Comparison of ENCODE assay signal across 12 cellular contexts in the genomic region with DNA sequence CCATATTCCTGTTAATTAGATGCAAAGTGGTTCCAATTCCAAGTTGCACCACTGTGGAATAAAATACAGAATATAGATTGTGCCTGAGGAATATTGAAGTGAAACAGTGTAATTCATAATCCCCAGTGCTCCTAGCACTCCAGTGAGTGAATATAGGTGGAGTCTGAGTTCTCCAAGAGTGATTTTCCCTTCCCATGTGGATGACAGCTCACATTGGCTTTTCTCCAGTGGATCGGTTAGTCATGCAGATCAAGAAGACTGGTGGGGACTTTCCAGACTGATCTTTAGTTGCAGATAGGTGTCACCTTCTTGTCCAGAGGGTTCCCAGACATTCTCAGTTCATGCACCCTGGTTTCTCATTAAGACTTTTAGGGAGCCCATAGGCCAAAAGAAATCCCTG. TPM values are rescaled to one million over a fixed set of nuclear protein-coding genes. Genes with fewer than 3 reads are reported as not detected.
DNase-seq lines count a peak whose midpoint lies in the region; ATAC-seq and TF ChIP-seq lines count a peak whose summit lies in the region.
"Had no signal": no experiment of that assay in that cellular context is flagged by ENCODE, and none has a peak within 500 bp of the region (broad histone marks: within the 10 kb centered on the region; RNA-seq: fewer than 3 reads in every experiment).

No MANE protein-coding gene starts in this region.

- no peaks in the 10 kb centered on the region for H3K36me3 ChIP-seq in HCT116 (ENCODE audit: control insufficient read depth in 1 of 2, insufficient read depth in 2 of 2, low read length in 2 of 2)
- no peaks in the 10 kb centered on the region for H3K36me3 ChIP-seq in RWPE2 (ENCODE audit: low read depth)
- H3K36me3 ChIP-seq in CD4-positive, alpha-beta memory T cell (ENCODE audit: insufficient read depth, low read length): no peaks in the 10 kb centered on the region
- H3K36me3 ChIP-seq: tibial nerve had no signal

- H3K4me1 ChIP-seq in HCT116 (ENCODE audit: control insufficient read depth in 1 of 2, insufficient read depth in 2 of 2, low read length in 2 of 2) (peaks cover 9 to 17% of the 10 kb centered on the region in 2 experiments), RWPE2 (ENCODE audit: insufficient read depth, poor library complexity, severe bottlenecking) (no peaks in the 10 kb centered on the region)
- peaks cover 7% of the 10 kb centered on the region for H3K4me1 ChIP-seq in CD4-positive, alpha-beta memory T cell (ENCODE audit: insufficient read depth, low read length)

- no peak overlapping the region for H3K27ac Mint-ChIP-seq in CD4-positive, alpha-beta memory T cell

- intact Hi-C loops in HCT116 (cut with micrococcal nuclease): no loop called here
- intact Hi-C loops in CD4-positive, alpha-beta memory T cell (cut with micrococcal nuclease): no loop called here

- no peak for TF ChIP-seq CTCF in HCT116 (IDR thresholded peaks at IDR 0.05 in 2 of 3, conservative IDR thresholded peaks at IDR 0.05 in 1 of 3; ENCODE audit: borderline replicate concordance in 1 of 3, insufficient read depth in 1 of 3, low read depth in 2 of 3, low read length in 2 of 3)
- no peak for TF ChIP-seq CTCF in RWPE2 (IDR thresholded peaks at IDR 0.05; ENCODE audit: poor library complexity, severe bottlenecking)
- TF ChIP-seq CTCF in fibroblast of pulmonary artery (IDR thresholded peaks at IDR 0.05; ENCODE audit: low read length, missing control alignments): no peak

- RAD21 ChIA-PET in HCT116 (lab: Charles Lee; ENCODE audit: low non-redundant PET in 1 of 2, low total read pairs in 2 of 2, uncharacterized antibody in 2 of 2, unreplicated experiment in 2 of 2): no interaction called here

- H3K4me1 Mint-ChIP-seq in CD4-positive, alpha-beta memory T cell: peaks cover 6 to 12% (median 10%) of the 10 kb centered on the region in 4 donors

- peak; percentile 28 for DNase-seq in HCT116 (ENCODE audit: low read depth, low spot score)
- DNase-seq in RWPE2 (ENCODE audit: low spot score): no peak
- peak; percentile 88 for DNase-seq in fibroblast of pulmonary artery (ENCODE audit: low read depth)
- peak; percentile 71 for DNase-seq in putamen (ENCODE audit: low spot score)
- no peak for DNase-seq in CD4-positive, alpha-beta memory T cell
- no peak for DNase-seq in stimulated activated naive CD8-positive, alpha-beta T cell treated with anti-CD3 and anti-CD28 coated beads, Interleukin-15, Interleukin-2, amounts not matched to agents 100 U/mL and 50 U/mL, for 24 hours
- DNase-seq: effector memory CD4-positive, alpha-beta T cell; midbrain; stimulated activated CD4-positive, alpha-beta T cell treated with anti-CD3 and anti-CD28 coated beads, Interleukin-2, amount 100 ng/mL, for 24 hours had no signal

- no peaks in the 10 kb centered on the region for H3K36me3 Mint-ChIP-seq in CD4-positive, alpha-beta memory T cell

- peaks cover 2 to 3% of the 10 kb centered on the region in 2 donors for H3K27me3 Mint-ChIP-seq in CD4-positive, alpha-beta memory T cell

- no peaks in the 10 kb centered on the region for H4K20me1 ChIP-seq in HCT116 (ENCODE audit: insufficient read depth)

- CTCF ChIA-PET in HCT116 (lab: Charles Lee): no interaction called here
- CTCF ChIA-PET in CD4-positive, alpha-beta memory T cell (lab: Charles Lee; ENCODE audit: partially characterized antibody): no interaction called here

- H3K9me3 Mint-ChIP-seq in CD4-positive, alpha-beta memory T cell: peaks cover 0 to 2% (median 0%) of the 10 kb centered on the region in 8 donors

- peak overlapping the region; percentile 47 for H3K4me2 ChIP-seq in HCT116 (ENCODE audit: low read length)

- H3K9ac ChIP-seq in HCT116 (ENCODE audit: low read length): no peak overlapping the region

- no peak overlapping the region for H3K27ac ChIP-seq in HCT116 (ENCODE audit: low read depth, low read length)
- no peak overlapping the region for H3K27ac ChIP-seq in RWPE2 (ENCODE audit: poor library complexity, severe bottlenecking)
- H3K27ac ChIP-seq in CD4-positive, alpha-beta memory T cell (ENCODE audit: low read depth, low read length): no peak overlapping the region
- H3K27ac ChIP-seq: tibial nerve had no signal

- no peak for TF ChIP-seq RAD21 in HCT116 (IDR thresholded peaks at IDR 0.05; ENCODE audit: low read depth)

- H3K4me3 Mint-ChIP-seq in CD4-positive, alpha-beta memory T cell: no peak overlapping the region

- H3K27me3 ChIP-seq in HCT116 (ENCODE audit: insufficient read depth, low read length): no peaks in the 10 kb centered on the region
- H3K27me3 ChIP-seq in RWPE2 (ENCODE audit: insufficient read depth, poor library complexity, severe bottlenecking): no peaks in the 10 kb centered on the region
- no peaks in the 10 kb centered on the region for H3K27me3 ChIP-seq in CD4-positive, alpha-beta memory T cell (ENCODE audit: insufficient read depth, low read length)
- H3K27me3 ChIP-seq: tibial nerve had no signal

- H3K9me3 ChIP-seq in HCT116 (ENCODE audit: control insufficient read depth in 1 of 2, insufficient read depth in 1 of 2, low read depth in 1 of 2, low read length in 2 of 2): no peaks in the 10 kb centered on the region
- H3K9me3 ChIP-seq in RWPE2 (ENCODE audit: severe bottlenecking): no peaks in the 10 kb centered on the region
- no peaks in the 10 kb centered on the region for H3K9me3 ChIP-seq in CD4-positive, alpha-beta memory T cell (ENCODE audit: control insufficient read depth in 1 of 2, low read length in 2 of 2)
- H3K9me3 ChIP-seq: tibial nerve had no signal

- ATAC-seq in HCT116 (peak; percentile 66), RWPE2 (ENCODE audit: low read depth) (peak; percentile 36; the same call in 1 of the 3 replicates), GM19452 (IDR thresholded peaks at IDR 0.05; ENCODE audit: unreplicated experiment) (no peak), HG02970 (IDR thresholded peaks at IDR 0.05; ENCODE audit: low FRiP score, unreplicated experiment) (no peak)
- no peak for ATAC-seq in stimulated activated naive CD8-positive, alpha-beta T cell treated with anti-CD3 and anti-CD28 coated beads, Interleukin-15, Interleukin-2, amounts not matched to agents 100 U/mL and 50 U/mL, for 24 hours

- no peaks in the 10 kb centered on the region for H3K9me2 ChIP-seq in HCT116 (ENCODE audit: insufficient read depth)

- peaks cover 37% of the 10 kb centered on the region for H3K79me2 ChIP-seq in HCT116 (ENCODE audit: insufficient read depth, low read length)

- no peak overlapping the region for H3K4me3 ChIP-seq in HCT116 (replicated peaks in 1 of 2; ENCODE audit: low read depth in 1 of 2, low read length in 2 of 2)
- no peak overlapping the region for H3K4me3 ChIP-seq in RWPE2 (ENCODE audit: severe bottlenecking)
- no peak overlapping the region for H3K4me3 ChIP-seq in fibroblast of pulmonary artery (replicated peaks; ENCODE audit: low read depth, low read length)
- H3K4me3 ChIP-seq in CD4-positive, alpha-beta memory T cell (ENCODE audit: low read length in 2 of 2): no peak overlapping the region
- H3K4me3 ChIP-seq: tibial nerve had no signal

- no peak for TF ChIP-seq POLR2A in HCT116 (IDR thresholded peaks at IDR 0.05; ENCODE audit: borderline replicate concordance, extremely low read depth, insufficient read depth, insufficient read length)

- BruUV-seq in HCT116 (replicated peaks; lab: Mats Ljungman, UMichigan): no TSS peak

- H2AFZ ChIP-seq in HCT116 (ENCODE audit: low read depth, low read length, poor library complexity, severe bottlenecking): no peak overlapping the region

- POLR2A ChIA-PET in HCT116 (lab: Charles Lee): no interaction called here
- POLR2A ChIA-PET in CD4-positive, alpha-beta memory T cell (lab: Charles Lee; ENCODE audit: partially characterized antibody): no interaction called here

TF ChIP-seq in HCT116, 20 proteins besides CTCF, POLR2A, EP300 and RAD21:
- TF ChIP-seq SRF (IDR thresholded peaks at IDR 0.05; ENCODE audit: low read depth): no peak
- 0 out of 2 replicates have a peak, but pooled peaks have one; percentile 17 for TF ChIP-seq SP1 (IDR thresholded peaks at IDR 0.05; ENCODE audit: low read depth)

RNA-seq across cellular contexts. Expression of gene SPATA13, which starts 47.8 kb away (rescaled TPM):
- 21.4 TPM for total RNA-seq in HCT116 (2021; ENCODE audit: unreplicated experiment)
- polyA plus RNA-seq in HCT116 (2012): 7.3 and 8.0 TPM in 2 replicates
- 100 to 1,000 TPM; 107 to 110 TPM for total RNA-seq in CD4-positive, alpha-beta memory T cell
- 10 to 100 TPM; 43.2 to 80.0 TPM for polyA plus RNA-seq in CD4-positive, alpha-beta memory T cell

Comparison
In these comparisons a context has a peak if more than half of its experiments do, and no peak if none do; other contexts are left out.
1. ATAC-seq: peak in HCT116 (single experiment) and RWPE2 (single experiment); none in GM19452 (single experiment), HG02970 (single experiment) and stimulated activated naive CD8-positive, alpha-beta T cell treated with anti-CD3 and anti-CD28 coated beads, Interleukin-15, Interleukin-2, amounts not matched to agents 100 U/mL and 50 U/mL, for 24 hours (single experiment).
2. DNase-seq: peak in HCT116 (single experiment), fibroblast of pulmonary artery (single experiment) and putamen (single experiment); none in RWPE2 (single experiment), CD4-positive, alpha-beta memory T cell (0 of 5) and stimulated activated naive CD8-positive, alpha-beta T cell treated with anti-CD3 and anti-CD28 coated beads, Interleukin-15, Interleukin-2, amounts not matched to agents 100 U/mL and 50 U/mL, for 24 hours (single experiment).